ENCODE assay signal across 21 cellular contexts in genomic region chr5:23727271-23727670, GRCh38.
A peak's percentile ranks its signal among the peaks of the same experiment; 100 is the strongest.
DNase-seq lines count a peak whose midpoint lies in the region; ATAC-seq and TF ChIP-seq lines count a peak whose summit lies in the region.
"Had no signal": no experiment of that assay in that cellular context is flagged by ENCODE, and none has a peak within 500 bp of the region (broad histone marks: within the 10 kb centered on the region; RNA-seq: fewer than 3 reads in every experiment).

No MANE protein-coding gene starts in this region.

- H3K4me1 ChIP-seq in psoas muscle (no peaks in the 10 kb centered on the region), gastrocnemius medialis (no peaks in the 10 kb centered on the region)
- H3K4me1 ChIP-seq: HAP-1 had no signal

- H3K9me3 Mint-ChIP-seq in activated CD4-positive, alpha-beta memory T cell treated with anti-CD3 and anti-CD28 coated beads for 36 hours: peaks cover 17% of the 10 kb centered on the region
- H3K9me3 Mint-ChIP-seq: nephron had no signal

- CTCF ChIA-PET in activated CD4-positive, alpha-beta memory T cell treated with anti-CD3 and anti-CD28 coated beads for 36 hours (lab: Charles Lee): no interaction called here

- in situ Hi-C loops in gastrocnemius medialis (cut with MboI; ENCODE audit: low sequenced_read_pairs in 4 of 4): no loop called here

- H3K4me3 Mint-ChIP-seq in activated CD4-positive, alpha-beta memory T cell treated with anti-CD3 and anti-CD28 coated beads for 36 hours: no peak overlapping the region
- H3K4me3 Mint-ChIP-seq: activated CD8-positive, alpha-beta memory T cell treated with anti-CD3 and anti-CD28 coated beads, Interleukin-2, amount 10 ng/mL, durations not matched to agents 7 days and 5 days; activated naive CD8-positive, alpha-beta T cell treated with anti-CD3 and anti-CD28 coated beads, Interleukin-2, amount 50 U/mL, for 24 hours; nephron had no signal

- H3K4me3 ChIP-seq in psoas muscle (no peak overlapping the region), gastrocnemius medialis (no peak overlapping the region)
- H3K4me3 ChIP-seq: BLaER1 treated with 17β-estradiol and CSF1 and Interleukin-3, amounts not matched to agents 10 nM and 100 nM; HAP-1; smooth muscle cell had no signal

- H3K27ac ChIP-seq in psoas muscle (no peak overlapping the region), gastrocnemius medialis (no peak overlapping the region)
- H3K27ac ChIP-seq: BLaER1 treated with 17β-estradiol and CSF1 and Interleukin-3, amounts not matched to agents 10 nM and 100 nM; brain microvascular endothelial cell had no signal

- no peaks in the 10 kb centered on the region for H3K36me3 Mint-ChIP-seq in activated CD4-positive, alpha-beta memory T cell treated with anti-CD3 and anti-CD28 coated beads for 36 hours
- H3K36me3 Mint-ChIP-seq: activated CD8-positive, alpha-beta memory T cell treated with anti-CD3 and anti-CD28 coated beads, Interleukin-2, amount 10 ng/mL, durations not matched to agents 7 days and 5 days had no signal

- H3K36me3 ChIP-seq in psoas muscle (ENCODE audit: insufficient read depth in 1 of 2, low read depth in 1 of 2) (no peaks in the 10 kb centered on the region), gastrocnemius medialis (no peaks in the 10 kb centered on the region)
- H3K36me3 ChIP-seq: BLaER1 treated with 17β-estradiol and CSF1 and Interleukin-3, amounts not matched to agents 10 nM and 100 nM; brain microvascular endothelial cell; HAP-1 had no signal

- peak; percentile 57 for ATAC-seq in Right ventricle myocardium inferior
- no peak for ATAC-seq in left ventricle myocardium superior
- peak; percentile 57 to 68 (median 62) for ATAC-seq in psoas muscle
- no peak for ATAC-seq in GM19395 (IDR thresholded peaks at IDR 0.05; ENCODE audit: unreplicated experiment)
- no peak for ATAC-seq in gastrocnemius medialis
- ATAC-seq: activated CD8-positive, alpha-beta memory T cell treated with anti-CD3 and anti-CD28 coated beads, Interleukin-2, amount 10 ng/mL, durations not matched to agents 7 days and 5 days; activated naive CD8-positive, alpha-beta T cell treated with anti-CD3 and anti-CD28 coated beads, Interleukin-2, amount 50 U/mL, for 24 hours had no signal

- 63 to 83% (median 65%) methylated on average over 4 of the region's 4 CpGs for WGBS in psoas muscle, 3 donors

- H3K27ac Mint-ChIP-seq in activated CD4-positive, alpha-beta memory T cell treated with anti-CD3 and anti-CD28 coated beads for 36 hours: no peak overlapping the region
- H3K27ac Mint-ChIP-seq: activated CD8-positive, alpha-beta memory T cell treated with anti-CD3 and anti-CD28 coated beads, Interleukin-2, amount 10 ng/mL, durations not matched to agents 7 days and 5 days; activated naive CD8-positive, alpha-beta T cell treated with anti-CD3 and anti-CD28 coated beads, Interleukin-2, amount 50 U/mL, for 24 hours; nephron had no signal

- no peaks in the 10 kb centered on the region for H3K27me3 ChIP-seq in psoas muscle (ENCODE audit: insufficient read depth in 3 of 3, low read length in 2 of 3)
- no peaks in the 10 kb centered on the region for H3K27me3 ChIP-seq in gastrocnemius medialis
- H3K27me3 ChIP-seq: BLaER1 treated with 17β-estradiol and CSF1 and Interleukin-3, amounts not matched to agents 10 nM and 100 nM; brain microvascular endothelial cell had no signal

- POLR2A ChIA-PET in activated CD4-positive, alpha-beta memory T cell treated with anti-CD3 and anti-CD28 coated beads for 36 hours (lab: Charles Lee): no interaction called here

- H3K9me3 ChIP-seq in psoas muscle (no peaks in the 10 kb centered on the region), gastrocnemius medialis (no peaks in the 10 kb centered on the region)
- H3K9me3 ChIP-seq: BLaER1 treated with 17β-estradiol and CSF1 and Interleukin-3, amounts not matched to agents 10 nM and 100 nM; HAP-1 had no signal

- no peaks in the 10 kb centered on the region for H3K27me3 Mint-ChIP-seq in activated CD4-positive, alpha-beta memory T cell treated with anti-CD3 and anti-CD28 coated beads for 36 hours
- H3K27me3 Mint-ChIP-seq: activated CD8-positive, alpha-beta memory T cell treated with anti-CD3 and anti-CD28 coated beads, Interleukin-2, amount 10 ng/mL, durations not matched to agents 7 days and 5 days; activated naive CD8-positive, alpha-beta T cell treated with anti-CD3 and anti-CD28 coated beads, Interleukin-2, amount 50 U/mL, for 24 hours had no signal

- TF ChIP-seq CTCF in psoas muscle (IDR thresholded peaks at IDR 0.05): no peak
- no peak for TF ChIP-seq CTCF in gastrocnemius medialis (IDR thresholded peaks at IDR 0.05 in 4 of 5, conservative IDR thresholded peaks at IDR 0.05 in 1 of 5)

- TF ChIP-seq POLR2A in gastrocnemius medialis (IDR thresholded peaks at IDR 0.05): no peak

- intact Hi-C loops in Right ventricle myocardium inferior (cut with DNase I): no loop called here
- intact Hi-C loops in left ventricle myocardium superior (cut with micrococcal nuclease): no loop called here
- intact Hi-C loops in psoas muscle (cut with DNase I): no loop called here
- intact Hi-C loops in activated CD4-positive, alpha-beta memory T cell treated with anti-CD3 and anti-CD28 coated beads for 36 hours (cut with micrococcal nuclease): no loop called here
- intact Hi-C loops in gastrocnemius medialis (cut with DNase I; ENCODE audit: low total_unique reads): no loop called here

- DNase-seq in Right ventricle myocardium inferior (ENCODE audit: missing footprints) (no peak), left ventricle myocardium superior (no peak), NCI-H2081 treated with DMSO at 0.1 percent for 48 hours (lab: John Stamatoyannopoulos, UW) (peak; percentile 81), SHP77 (lab: John Stamatoyannopoulos, UW) (peak; percentile 72 to 82), psoas muscle (no peak), gastrocnemius medialis (no peak)
- no peak for DNase-seq in activated CD4-positive, alpha-beta memory T cell treated with anti-CD3 and anti-CD28 coated beads for 36 hours
- DNase-seq: activated CD8-positive, alpha-beta memory T cell treated with anti-CD3 and anti-CD28 coated beads, Interleukin-2, amount 10 ng/mL, durations not matched to agents 7 days and 5 days; activated effector memory CD4-positive, alpha-beta T cell treated with Interleukin-2 at 50 U/mL for 16 hours; activated naive CD8-positive, alpha-beta T cell treated with anti-CD3 and anti-CD28 coated beads, Interleukin-2, amount 50 U/mL, for 24 hours; brain microvascular endothelial cell; DMS 273 treated with DMSO at 0.1 percent for 48 hours; hypothalamus; NCI-H187; NK-92 treated with Interleukin-12 subunit alpha and Interleukin-12 subunit beta, amount 100 ng/mL, for 24 hours; stimulated activated CD4-positive, alpha-beta T cell treated with anti-CD3 and anti-CD28 coated beads, Interleukin-4, amount 100 ng/mL, for 4 hours had no signal

- no peaks in the 10 kb centered on the region for H3K4me1 Mint-ChIP-seq in activated CD4-positive, alpha-beta memory T cell treated with anti-CD3 and anti-CD28 coated beads for 36 hours (ENCODE audit: low read depth)
- H3K4me1 Mint-ChIP-seq: activated CD8-positive, alpha-beta memory T cell treated with anti-CD3 and anti-CD28 coated beads, Interleukin-2, amount 10 ng/mL, durations not matched to agents 7 days and 5 days; activated naive CD8-positive, alpha-beta T cell treated with anti-CD3 and anti-CD28 coated beads, Interleukin-2, amount 50 U/mL, for 24 hours; nephron had no signal

Comparison
In these comparisons a context has a peak if more than half of its experiments do, and no peak if none do; other contexts are left out.
1. ATAC-seq: peak in Right ventricle myocardium inferior (single experiment) and psoas muscle (4 of 4); none in left ventricle myocardium superior (single experiment), GM19395 (single experiment) and gastrocnemius medialis (0 of 2).
2. DNase-seq: peak in NCI-H2081 treated with DMSO at 0.1 percent for 48 hours (single experiment) and SHP77 (2 of 2); none in Right ventricle myocardium inferior (single experiment), left ventricle myocardium superior (single experiment), psoas muscle (0 of 2), activated CD4-positive, alpha-beta memory T cell treated with anti-CD3 and anti-CD28 coated beads for 36 hours (single experiment) and gastrocnemius medialis (0 of 2).